Comparison of ENCODE assay signal across 15 cellular contexts in the genomic region with DNA sequence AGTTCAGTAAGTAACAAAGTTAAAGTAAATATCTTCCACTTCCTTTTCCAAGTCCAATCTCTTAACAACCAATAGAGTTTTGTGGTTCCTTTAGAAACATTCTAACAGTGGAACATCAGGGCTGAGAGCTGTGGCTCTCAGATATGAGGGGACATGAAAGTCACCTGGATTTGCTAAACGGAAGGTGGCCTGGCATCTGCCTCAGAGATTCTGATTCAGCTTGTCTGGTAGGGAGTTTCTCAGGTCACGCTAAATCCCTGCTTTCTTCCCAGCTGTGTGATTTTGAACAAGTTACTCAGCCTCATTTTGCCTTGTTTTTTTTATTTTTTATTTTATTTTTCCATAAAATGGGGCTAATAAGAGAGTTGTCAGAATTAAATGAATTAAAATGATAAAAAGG.
"Had no signal": no experiment of that assay in that cellular context is flagged by ENCODE, and none has a peak within 500 bp of the region (broad histone marks: within the 10 kb centered on the region; RNA-seq: fewer than 3 reads in every experiment).

No MANE protein-coding gene starts in this region.

- H3K9me3 ChIP-seq: colonic mucosa, gastrocnemius medialis, psoas muscle, right lobe of liver had no signal

- H3K9ac ChIP-seq: parathyroid adenoma had no signal

- H3K4me1 ChIP-seq: colonic mucosa, gastrocnemius medialis, parathyroid adenoma, psoas muscle, right lobe of liver, stomach had no signal

- H3K27ac ChIP-seq: colonic mucosa, gastrocnemius medialis, parathyroid adenoma, psoas muscle, right lobe of liver, stomach had no signal

- H3K27ac Mint-ChIP-seq: natural killer cell treated with Interleukin-12 subunit alpha and Interleukin-12 subunit beta and Interleukin-15 and Interleukin-18, amount 100 ng/mL, for 72 hours; type B pancreatic cell had no signal

- H2AFZ ChIP-seq: parathyroid adenoma had no signal

- H3K27me3 ChIP-seq: colonic mucosa, gastrocnemius medialis, heart right ventricle, right lobe of liver, stomach had no signal

- DNase-seq: colonic mucosa; dermis blood vessel endothelial cell; gastrocnemius medialis; heart right ventricle; hypothalamus; midbrain; occipital lobe; psoas muscle; right lobe of liver; stimulated activated naive CD4-positive, alpha-beta T cell; stomach had no signal

- H3K4me3 ChIP-seq: colonic mucosa, gastrocnemius medialis, right lobe of liver had no signal

- H3K79me2 ChIP-seq: parathyroid adenoma had no signal

- H3K36me3 Mint-ChIP-seq: natural killer cell treated with Interleukin-12 subunit alpha and Interleukin-12 subunit beta and Interleukin-15 and Interleukin-18, amount 100 ng/mL, for 72 hours; type B pancreatic cell had no signal

- H3K4me3 Mint-ChIP-seq: natural killer cell treated with Interleukin-12 subunit alpha and Interleukin-12 subunit beta and Interleukin-15 and Interleukin-18, amount 100 ng/mL, for 72 hours had no signal

- H3K36me3 ChIP-seq: colonic mucosa, gastrocnemius medialis, heart right ventricle, right lobe of liver, stomach had no signal

- H3K27me3 Mint-ChIP-seq: natural killer cell treated with Interleukin-12 subunit alpha and Interleukin-12 subunit beta and Interleukin-15 and Interleukin-18, amount 100 ng/mL, for 72 hours had no signal

- ATAC-seq: gastrocnemius medialis; left lobe of liver; natural killer cell treated with Interleukin-12 subunit alpha and Interleukin-12 subunit beta and Interleukin-15 and Interleukin-18, amount 100 ng/mL, for 72 hours; psoas muscle had no signal
